18 cellular contexts compared by ENCODE assay signal in genomic region chr2:53028746-53029423, GRCh38.
A peak's percentile ranks its signal among the peaks of the same experiment; 100 is the strongest.
DNase-seq lines count a peak whose midpoint lies in the region; ATAC-seq, FAIRE-seq and TF ChIP-seq lines count a peak whose summit lies in the region.
"Had no signal": no experiment of that assay in that cellular context is flagged by ENCODE, and none has a peak within 500 bp of the region (broad histone marks: within the 10 kb centered on the region; RNA-seq: fewer than 3 reads in every experiment).

No MANE protein-coding gene starts in this region.

- TF ChIP-seq RAD21 in A549 (conservative IDR thresholded peaks at IDR 0.05 in 1 of 2, IDR thresholded peaks at IDR 0.05 in 1 of 2): no peak

- POLR2A ChIA-PET in A549 (lab: Yijun Ruan, JAX): no interaction called here

- H3K4me3 Mint-ChIP-seq in chondrocyte (ENCODE audit: unreplicated experiment): no peak overlapping the region
- no peak overlapping the region for H3K4me3 Mint-ChIP-seq in osteocyte (ENCODE audit: unreplicated experiment)

- no peaks in the 10 kb centered on the region for H3K9me3 ChIP-seq in A549
- H3K9me3 ChIP-seq: HAP-1 had no signal

- ATAC-seq in A549: no peak

- H3K36me3 Mint-ChIP-seq in chondrocyte (ENCODE audit: low read depth) (no peaks in the 10 kb centered on the region), osteocyte (ENCODE audit: unreplicated experiment) (no peaks in the 10 kb centered on the region)

- no peak for TF ChIP-seq CTCF in A549 (IDR thresholded peaks at IDR 0.05)
- TF ChIP-seq CTCF in chondrocyte (IDR thresholded peaks at IDR 0.05): peak; percentile 16
- no peak for TF ChIP-seq CTCF in osteocyte (IDR thresholded peaks at IDR 0.05)

- H3K4me1 ChIP-seq in A549: peaks cover 5% of the 10 kb centered on the region; the same call in 1 of the 3 replicates
- H3K4me1 ChIP-seq: HAP-1 had no signal

- H3K4me1 Mint-ChIP-seq in chondrocyte (ENCODE audit: low read depth): peaks cover 29% of the 10 kb centered on the region
- H3K4me1 Mint-ChIP-seq in osteocyte (ENCODE audit: unreplicated experiment): peaks cover 36% of the 10 kb centered on the region

- peak overlapping the region; percentile 8; the same call in 1 of the 3 replicates for H3K4me2 ChIP-seq in A549

- FAIRE-seq in A549 (lab: Jason Lieb, UNC): no peak

- TF ChIP-seq POLR2A in A549 (IDR thresholded peaks at IDR 0.05; ENCODE audit: low read length): no peak

- 69% methylated on average over 6 of the region's 6 CpGs for WGBS in A549 (ENCODE audit: missing lambda C conversion rate)

- no peaks in the 10 kb centered on the region for H3K27me3 Mint-ChIP-seq in chondrocyte (ENCODE audit: low read depth)
- no peaks in the 10 kb centered on the region for H3K27me3 Mint-ChIP-seq in osteocyte (ENCODE audit: unreplicated experiment)

- no peak for TF ChIP-seq EP300 in A549 (IDR thresholded peaks at IDR 0.05)

- CTCF ChIA-PET in A549 (lab: Yijun Ruan, JAX): no interaction called here

- DNase-seq in A549 (ENCODE audit: low read depth in 1 of 2, low spot score in 1 of 2) (no peak), NCI-H82 (lab: John Stamatoyannopoulos, UW) (peak; percentile 96), chondrocyte (ENCODE audit: low spot score) (no peak), osteocyte (ENCODE audit: extremely low spot score, unreplicated experiment) (no peak), DMS 273 (lab: John Stamatoyannopoulos, UW; ENCODE audit: unreplicated experiment) (no peak), mucosa of gallbladder (ENCODE audit: low spot score) (no peak), OCI-M1 (lab: John Stamatoyannopoulos, UW) (no peak)
- DNase-seq in stimulated activated CD4-positive, alpha-beta T cell treated with anti-CD3 and anti-CD28 coated beads, Interleukin-4, amount 100 ng/mL, for 4 hours: no peak
- DNase-seq: 8988T; COR-L47; DMS53; Kasumi-1; NCI-H1417 treated with DMSO at 0.1 percent for 48 hours; NCI-H2081; NCI-H526; NK-92 treated with Interleukin-12 subunit alpha and Interleukin-12 subunit beta, amount 100 ng/mL, for 24 hours had no signal

- H3K9me3 Mint-ChIP-seq in chondrocyte (ENCODE audit: low read depth) (no peaks in the 10 kb centered on the region), osteocyte (ENCODE audit: unreplicated experiment) (peaks cover 8% of the 10 kb centered on the region)

- H3K27ac Mint-ChIP-seq in chondrocyte (ENCODE audit: unreplicated experiment) (no peak overlapping the region), osteocyte (ENCODE audit: unreplicated experiment) (peak overlapping the region; percentile 17)

- H3K4me3 ChIP-seq in A549: no peak overlapping the region
- H3K4me3 ChIP-seq: HAP-1 had no signal

- no peak overlapping the region for H3K27ac ChIP-seq in A549
- H3K27ac ChIP-seq: C4-2B had no signal

TF ChIP-seq in A549, 52 proteins besides CTCF, POLR2A, EP300 and RAD21:
- TF ChIP-seq RARB (CRISPR knock-in tag; IDR thresholded peaks at IDR 0.05): no peak
- TF ChIP-seq MAZ (IDR thresholded peaks at IDR 0.05; ENCODE audit: borderline replicate concordance, low read depth, low read length): no peak
- TF ChIP-seq HOXA7 (CRISPR knock-in tag; IDR thresholded peaks at IDR 0.05): no peak
- no peak for TF ChIP-seq MYC (IDR thresholded peaks at IDR 0.05; ENCODE audit: borderline replicate concordance, low read length)
- TF ChIP-seq ZSCAN20 (CRISPR knock-in tag; IDR thresholded peaks at IDR 0.05): no peak
- TF ChIP-seq CEBPB (IDR thresholded peaks at IDR 0.05): no peak
- TF ChIP-seq, protein P1, sequence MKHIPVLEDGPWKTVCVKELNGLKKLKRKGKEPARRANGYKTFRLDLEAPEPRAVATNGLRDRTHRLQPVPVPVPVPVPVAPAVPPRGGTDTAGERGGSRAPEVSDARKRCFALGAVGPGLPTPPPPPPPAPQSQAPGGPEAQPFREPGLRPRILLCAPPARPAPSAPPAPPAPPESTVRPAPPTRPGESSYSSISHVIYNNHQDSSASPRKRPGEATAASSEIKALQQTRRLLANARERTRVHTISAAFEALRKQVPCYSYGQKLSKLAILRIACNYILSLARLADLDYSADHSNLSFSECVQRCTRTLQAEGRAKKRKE (CRISPR knock-in tag; IDR thresholded peaks at IDR 0.05; ENCODE audit: low read depth): no peak
- TF ChIP-seq TFCP2L1 (CRISPR knock-in tag; IDR thresholded peaks at IDR 0.05): no peak
- TF ChIP-seq HOXB5 (CRISPR knock-in tag; IDR thresholded peaks at IDR 0.05): no peak
- no peak for TF ChIP-seq FOSB (CRISPR knock-in tag; IDR thresholded peaks at IDR 0.05)
- no peak for TF ChIP-seq HEYL (CRISPR knock-in tag; IDR thresholded peaks at IDR 0.05)
- TF ChIP-seq NFE2L2 (conservative IDR thresholded peaks at IDR 0.05; ENCODE audit: low read length): no peak
- no peak for TF ChIP-seq SMC3 (IDR thresholded peaks at IDR 0.05)
TF ChIP-seq in A549: peak in this region for 0.
